Comparison of ENCODE assay signal across 8 cellular contexts in genomic region chr3:96483186-96483585, GRCh38.
DNase-seq lines count a peak whose midpoint lies in the region; ATAC-seq, FAIRE-seq and TF ChIP-seq lines count a peak whose summit lies in the region.
"Not testable (repeated sequence)": the region's sequence is repeated elsewhere in the genome, so short reads cannot be mapped to it uniquely, and the experiment has no call there.

No MANE protein-coding gene starts in this region.

- H4K20me1 ChIP-seq in GM23248 (ENCODE audit: insufficient read depth); PC-3 (ENCODE audit: low read length): not testable (repeated sequence)

- H3K4me1 ChIP-seq in GM23248 (ENCODE audit: insufficient read depth), result not testable (repeated sequence)
- H3K4me1 ChIP-seq in PC-3 (ENCODE audit: insufficient read depth, low read length), result peaks cover 24% of the 10 kb centered on the region
- peaks cover 22% of the 10 kb centered on the region for H3K4me1 ChIP-seq in RWPE2 (ENCODE audit: insufficient read depth, poor library complexity, severe bottlenecking)

- H3K79me2 ChIP-seq in GM23248 (ENCODE audit: insufficient read depth); PC-3 (ENCODE audit: low read length): not testable (repeated sequence)

- not testable (repeated sequence) for H3K27me3 ChIP-seq in GM23248 (replicated peaks; ENCODE audit: insufficient read depth); PC-3 (ENCODE audit: low read length); RWPE2 (ENCODE audit: insufficient read depth, poor library complexity, severe bottlenecking)

- WGBS in GM23248 (ENCODE audit: low coverage in 1 of 2, low lambda C conversion rate in 2 of 2, missing lambda C conversion rate in 2 of 2), 2 experiments, result 0 to 12% methylated on average over 1 of the region's 1 CpG

- not testable (repeated sequence) for TF ChIP-seq CTCF in PC-3 (conservative IDR thresholded peaks at IDR 0.05; ENCODE audit: low read depth, low read length); RWPE2 (IDR thresholded peaks at IDR 0.05; ENCODE audit: poor library complexity, severe bottlenecking); astrocyte of the spinal cord (IDR thresholded peaks at IDR 0.05; ENCODE audit: low read depth, low read length); fibroblast of mammary gland (conservative IDR thresholded peaks at IDR 0.05; ENCODE audit: control insufficient read depth, insufficient read depth, low read depth, low read length)

- DNase-seq in GM23248 (peak; percentile 8), HT1080 (ENCODE audit: low read depth) (peak; percentile 79), PC-3 (peak; percentile 86), astrocyte of the spinal cord (ENCODE audit: low read depth, low spot score) (peak; percentile 16), fibroblast of mammary gland (ENCODE audit: low read depth) (peak; percentile 11), kidney tubule cell (ENCODE audit: low spot score) (peak; percentile 72), urothelium cell line (ENCODE audit: low spot score) (peak; percentile 5)
- not testable (repeated sequence) for DNase-seq in RWPE2 (ENCODE audit: low spot score)

- not testable (repeated sequence) for H3K36me3 ChIP-seq in GM23248 (ENCODE audit: low read depth); PC-3 (ENCODE audit: low read depth, low read length); RWPE2 (ENCODE audit: low read depth)

- not testable (repeated sequence) for H3K9me3 ChIP-seq in GM23248 (ENCODE audit: low read depth); PC-3 (ENCODE audit: low read length); RWPE2 (ENCODE audit: severe bottlenecking)

- not testable (repeated sequence) for H3K9ac ChIP-seq in GM23248
- peak overlapping the region; percentile 66; the same call in 1 of the 2 replicates for H3K9ac ChIP-seq in PC-3 (ENCODE audit: low read length)

- H3K4me2 ChIP-seq in GM23248 (ENCODE audit: unreplicated experiment), result not testable (repeated sequence)
- peak overlapping the region; percentile 37; the same call in 1 of the 2 replicates for H3K4me2 ChIP-seq in PC-3 (ENCODE audit: low read length)

- H2AFZ ChIP-seq in GM23248; PC-3 (ENCODE audit: low read length): not testable (repeated sequence)

- in situ Hi-C loops in GM23248 (cut with MboI); astrocyte of the spinal cord (cut with HindIII; ENCODE audit: low sequenced_read_pairs): not testable (repeated sequence)

- ATAC-seq in PC-3 (peak; percentile 78), RWPE2 (ENCODE audit: low read depth) (peak; percentile 89)

- not testable (repeated sequence) for H3F3A ChIP-seq in GM23248 (ENCODE audit: insufficient read depth); PC-3 (ENCODE audit: low read length, unreplicated experiment)

- POLR2A ChIA-PET in PC-3 (lab: Charles Lee; ENCODE audit: unreplicated experiment), result not testable (repeated sequence)

- CTCF ChIA-PET in PC-3 (lab: Charles Lee), result interaction anchor here (1.1 kb wide), 1 partner anchor 331 kb away, joined by 4 read pairs; no protein-coding TSS in a partner anchor

- intact Hi-C loops in PC-3 (cut with micrococcal nuclease), result loop anchor here (5.0 to 10.0 kb wide), 4 partner anchors 112 to 224 kb away; no protein-coding TSS in a partner anchor

- not testable (repeated sequence) for H3K27ac ChIP-seq in GM23248
- H3K27ac ChIP-seq in PC-3 (ENCODE audit: low read length) (peak overlapping the region; percentile 92), RWPE2 (ENCODE audit: poor library complexity, severe bottlenecking) (peak overlapping the region; percentile 74)

- not testable (repeated sequence) for H3K4me3 ChIP-seq in GM23248; PC-3 (ENCODE audit: low read length); RWPE2 (ENCODE audit: severe bottlenecking); astrocyte of the spinal cord (ENCODE audit: low read depth, low read length); fibroblast of mammary gland (ENCODE audit: control insufficient read depth, low read depth, low read length)

- BruUV-seq in PC-3 (replicated peaks; lab: Mats Ljungman, UMichigan), result not testable (repeated sequence)

- H3K9me2 ChIP-seq in GM23248 (ENCODE audit: insufficient read depth); PC-3 (replicated peaks; ENCODE audit: low read length): not testable (repeated sequence)

- not testable (repeated sequence) for FAIRE-seq in urothelium cell line (lab: Jason Lieb, UNC)
